ENCODE assay signal across 34 cellular contexts in the genomic region with DNA sequence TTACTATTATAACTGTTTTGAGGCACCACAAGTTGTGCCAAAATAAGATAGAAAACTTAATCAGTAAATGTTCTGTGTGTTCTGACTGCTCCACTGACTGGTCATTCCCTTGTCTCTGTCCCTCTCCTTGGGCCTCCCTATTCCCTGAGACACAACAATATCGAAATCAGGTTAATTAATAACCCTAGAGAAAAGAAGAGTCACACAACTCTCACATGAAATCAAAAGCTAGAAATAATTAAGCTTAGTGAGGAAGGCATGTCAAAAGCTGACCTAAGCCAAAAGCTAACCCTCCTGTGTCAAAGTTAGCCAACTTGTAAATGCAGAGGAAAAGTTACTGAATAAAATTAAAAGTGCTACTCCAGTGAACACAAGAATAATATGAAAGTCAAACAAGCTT. TPM values are rescaled to one million over a fixed set of nuclear protein-coding genes. Genes with fewer than 3 reads are reported as not detected.
"Had no signal": no experiment of that assay in that cellular context is flagged by ENCODE, and none has a peak within 500 bp of the region (broad histone marks: within the 10 kb centered on the region; RNA-seq: fewer than 3 reads in every experiment).

No MANE protein-coding gene starts in this region.

- H3K4me3 ChIP-seq: ascending aorta, body of pancreas, SJSA1 had no signal

- DNase-seq: activated CD4-positive, alpha-beta T cell treated with anti-CD3 and anti-CD28 coated beads for 48 hours; activated CD4-positive, alpha-beta T cell treated with anti-CD3 and anti-CD28 coated beads, Interleukin-2, amount 50 U/mL, for 48 hours; activated CD4-positive, CD25-positive, alpha-beta regulatory T cell treated with anti-CD3 and anti-CD28 coated beads, Interleukin-2, amount 50 U/mL, for 72 hours; activated CD8-positive, alpha-beta memory T cell treated with anti-CD3 and anti-CD28 coated beads, Interleukin-2, amount 10 ng/mL, durations not matched to agents 7 days and 5 days; activated effector memory CD4-positive, alpha-beta T cell treated with Interleukin-2 at 50 U/mL for 16 hours; activated naive CD4-positive, alpha-beta T cell; activated naive CD8-positive, alpha-beta T cell treated with anti-CD3 and anti-CD28 coated beads, Interleukin-2, amount 50 U/mL, for 24 hours; activated T-cell treated with anti-CD3 and anti-CD28 coated beads, Interleukin-2, amount 50 U/mL, for 24 hours; amniotic stem cell; body of pancreas; central memory CD4-positive, alpha-beta T cell; Kasumi-1; KBM-7; NCI-H1105 treated with DMSO at 0.1 percent for 48 hours; NCI-H1436 treated with DMSO at 0.1 percent for 48 hours; NCI-H187; NCI-H2081; NCI-H446 treated with DMSO at 0.1 percent for 48 hours; NCI-H526; NK-92 treated with Interleukin-12 subunit alpha and Interleukin-12 subunit beta, amount 100 ng/mL, for 24 hours; OCI-M1; Right ventricle myocardium superior; SW 1271 had no signal

- H3K4me3 Mint-ChIP-seq: activated CD8-positive, alpha-beta memory T cell treated with anti-CD3 and anti-CD28 coated beads, Interleukin-2, amount 10 ng/mL, durations not matched to agents 7 days and 5 days; activated naive CD8-positive, alpha-beta T cell treated with anti-CD3 and anti-CD28 coated beads, Interleukin-2, amount 50 U/mL, for 24 hours; activated T-cell treated with anti-CD3 and anti-CD28 coated beads, Interleukin-2, amount 50 U/mL, for 24 hours; activated T-helper 1 cell treated with anti-CD3 and anti-CD28 coated beads, Interleukin-12 subunit alpha, Interleukin-12 subunit beta, Interleukin-2, Interleukin-4 antibody, amounts not matched to agents 30 ng/mL and 10 ng/mL and 1 ng/mL, durations not matched to agents 14 hours and 24 hours and 36 hours; T-helper 2 cell treated with Interferon-gamma antibody and Interleukin-4, amounts not matched to agents 5 μg/mL and 100 μg/mL, for 36 hours; WTC11 had no signal

- H3K9me3 ChIP-seq: body of pancreas, SJSA1 had no signal

- H3K4me1 Mint-ChIP-seq: activated CD8-positive, alpha-beta memory T cell treated with anti-CD3 and anti-CD28 coated beads, Interleukin-2, amount 10 ng/mL, durations not matched to agents 7 days and 5 days; activated naive CD8-positive, alpha-beta T cell treated with anti-CD3 and anti-CD28 coated beads, Interleukin-2, amount 50 U/mL, for 24 hours; WTC11 had no signal

- H3K36me3 Mint-ChIP-seq: activated naive CD4-positive, alpha-beta T cell treated with anti-CD3 and anti-CD28 coated beads, Interleukin-2, amount 50 U/mL, for 72 hours; WTC11 had no signal

- H3K9me3 Mint-ChIP-seq: activated T-cell treated with anti-CD3 and anti-CD28 coated beads, Interleukin-2, amount 50 U/mL, for 24 hours; T-helper 2 cell treated with Interferon-gamma antibody and Interleukin-4, amounts not matched to agents 5 μg/mL and 100 μg/mL, for 36 hours had no signal

- FAIRE-seq: bronchial epithelial cell had no signal

- H3K27ac ChIP-seq: ascending aorta, RWPE1, SJSA1 had no signal

- ATAC-seq: activated CD8-positive, alpha-beta memory T cell treated with anti-CD3 and anti-CD28 coated beads, Interleukin-2, amount 10 ng/mL, durations not matched to agents 7 days and 5 days; activated naive CD4-positive, alpha-beta T cell treated with anti-CD3 and anti-CD28 coated beads, Interleukin-2, amount 50 U/mL, for 72 hours; activated naive CD8-positive, alpha-beta T cell treated with anti-CD3 and anti-CD28 coated beads, Interleukin-2, amount 50 U/mL, for 24 hours; body of pancreas; Panc1; SK-N-SH treated with all-trans-retinoic acid at 6 μM for 48 hours; WTC11 had no signal

- H3K27ac Mint-ChIP-seq: activated CD8-positive, alpha-beta memory T cell treated with anti-CD3 and anti-CD28 coated beads, Interleukin-2, amount 10 ng/mL, durations not matched to agents 7 days and 5 days; activated naive CD4-positive, alpha-beta T cell treated with anti-CD3 and anti-CD28 coated beads, Interleukin-2, amount 50 U/mL, for 72 hours; activated naive CD8-positive, alpha-beta T cell treated with anti-CD3 and anti-CD28 coated beads, Interleukin-2, amount 50 U/mL, for 24 hours; activated T-cell treated with anti-CD3 and anti-CD28 coated beads, Interleukin-2, amount 50 U/mL, for 24 hours; activated T-helper 1 cell treated with anti-CD3 and anti-CD28 coated beads, Interleukin-12 subunit alpha, Interleukin-12 subunit beta, Interleukin-2, Interleukin-4 antibody, amounts not matched to agents 30 ng/mL and 10 ng/mL and 1 ng/mL, durations not matched to agents 14 hours and 24 hours and 36 hours; T-helper 2 cell treated with Interferon-gamma antibody and Interleukin-4, amounts not matched to agents 5 μg/mL and 100 μg/mL, for 36 hours; WTC11 had no signal

- H3K4me1 ChIP-seq: ascending aorta, SJSA1 had no signal

- H3K27me3 Mint-ChIP-seq: activated CD8-positive, alpha-beta memory T cell treated with anti-CD3 and anti-CD28 coated beads, Interleukin-2, amount 10 ng/mL, durations not matched to agents 7 days and 5 days; activated naive CD8-positive, alpha-beta T cell treated with anti-CD3 and anti-CD28 coated beads, Interleukin-2, amount 50 U/mL, for 24 hours; activated T-cell treated with anti-CD3 and anti-CD28 coated beads, Interleukin-2, amount 50 U/mL, for 24 hours had no signal

- H3K36me3 ChIP-seq: ascending aorta, SJSA1 had no signal

RNA-seq across cellular contexts. Expression of gene CCDC196, which starts 53.8 kb away (rescaled TPM):
- total RNA-seq: activated CD8-positive, alpha-beta memory T cell treated with anti-CD3 and anti-CD28 coated beads, Interleukin-2, amount 10 ng/mL, durations not matched to agents 7 days and 5 days; activated naive CD4-positive, alpha-beta T cell treated with anti-CD3 and anti-CD28 coated beads, Interleukin-2, amount 50 U/mL, for 72 hours; activated T-helper 1 cell treated with anti-CD3 and anti-CD28 coated beads, Interleukin-12 subunit alpha, Interleukin-12 subunit beta, Interleukin-2, Interleukin-4 antibody, amounts not matched to agents 30 ng/mL and 10 ng/mL and 1 ng/mL, durations not matched to agents 14 hours and 24 hours and 36 hours; ascending aorta; bronchial epithelial cell; Right ventricle myocardium superior; SJSA1; T-helper 1 cell treated with Interleukin-12 subunit alpha and Interleukin-12 subunit beta and Interleukin-4 antibody, amounts not matched to agents 30 ng/mL and 1 ng/mL, for 36 hours; WTC11 had no signal
